In the genomic region with DNA sequence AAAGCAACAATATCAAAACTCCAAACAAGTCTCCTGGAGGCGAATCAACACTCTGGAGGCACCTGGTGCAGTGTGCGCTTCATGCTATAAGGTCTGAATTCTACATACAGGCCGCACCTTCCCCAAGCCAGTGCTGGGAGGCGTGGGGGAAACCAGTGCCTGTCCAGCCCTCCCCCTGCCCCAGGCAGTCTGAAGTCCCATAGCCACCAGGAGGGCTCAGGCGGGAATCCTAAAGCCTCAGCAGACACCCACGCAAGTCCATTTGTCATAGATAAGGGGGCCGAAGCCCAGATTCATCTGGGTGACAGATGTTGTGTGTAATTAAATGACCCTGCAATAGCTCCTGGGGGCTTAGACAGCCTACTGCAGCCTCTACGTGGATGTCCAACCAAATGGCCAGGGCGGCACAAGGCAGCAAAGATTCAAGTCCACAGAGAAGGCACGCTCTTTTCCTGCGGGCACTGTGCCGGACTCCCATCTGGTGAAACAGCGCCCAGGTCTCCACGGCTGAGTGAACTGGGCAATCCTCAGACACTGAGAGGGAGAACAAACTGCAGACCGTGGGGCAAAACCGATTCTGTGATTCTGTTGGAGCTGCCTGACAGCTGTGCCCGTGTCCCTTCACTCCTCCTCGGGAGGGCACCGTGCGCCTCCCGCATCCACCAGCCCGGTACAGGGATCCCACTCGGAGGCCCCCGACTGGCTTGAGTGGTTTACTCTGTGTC, we compare ENCODE assay signal across 15 cellular contexts.
DNase-seq lines count a peak whose midpoint lies in the region; ATAC-seq and TF ChIP-seq lines count a peak whose summit lies in the region.
"Had no signal": no experiment of that assay in that cellular context is flagged by ENCODE, and none has a peak within 500 bp of the region (broad histone marks: within the 10 kb centered on the region; RNA-seq: fewer than 3 reads in every experiment).

No MANE protein-coding gene starts in this region.

- H3K9me3 ChIP-seq in SK-N-SH (no peaks in the 10 kb centered on the region), gastroesophageal sphincter (no peaks in the 10 kb centered on the region), smooth muscle cell (replicated peaks; ENCODE audit: low read depth) (no peaks in the 10 kb centered on the region)

- TF ChIP-seq POLR2A in gastroesophageal sphincter (IDR thresholded peaks at IDR 0.05), result no peak

- H3K9me3 Mint-ChIP-seq in activated CD4-positive, alpha-beta T cell treated with anti-CD3 and anti-CD28 coated beads, Interleukin-2, amount 10 ng/mL, durations not matched to agents 24 days and 14 days, result no peaks in the 10 kb centered on the region
- H3K9me3 Mint-ChIP-seq: natural killer cell had no signal

- H2AFZ ChIP-seq in SK-N-SH (ENCODE audit: low read depth) (no peak overlapping the region), smooth muscle cell (ENCODE audit: low read depth) (no peak overlapping the region)

- no peaks in the 10 kb centered on the region for H3F3A ChIP-seq in SK-N-SH (replicated peaks; ENCODE audit: insufficient read depth)
- H3F3A ChIP-seq in smooth muscle cell (ENCODE audit: low read depth), result no peaks in the 10 kb centered on the region

- TF ChIP-seq CTCF in SK-N-SH (IDR thresholded peaks at IDR 0.05), result no peak
- no peak for TF ChIP-seq CTCF in gastroesophageal sphincter (IDR thresholded peaks at IDR 0.05)
- TF ChIP-seq CTCF in smooth muscle cell (IDR thresholded peaks at IDR 0.05; ENCODE audit: borderline replicate concordance, insufficient read depth, poor library complexity, severe bottlenecking), result no peak

- H3K27ac Mint-ChIP-seq in activated CD4-positive, alpha-beta T cell treated with anti-CD3 and anti-CD28 coated beads, Interleukin-2, amount 10 ng/mL, durations not matched to agents 24 days and 14 days, result peak overlapping the region; percentile 20

- peaks cover 37% of the 10 kb centered on the region for H3K4me1 Mint-ChIP-seq in activated CD4-positive, alpha-beta T cell treated with anti-CD3 and anti-CD28 coated beads, Interleukin-2, amount 10 ng/mL, durations not matched to agents 24 days and 14 days

- no peak for DNase-seq in activated CD4-positive, alpha-beta T cell treated with anti-CD3 and anti-CD28 coated beads, Interleukin-2, amount 10 ng/mL, durations not matched to agents 24 days and 14 days
- DNase-seq in activated CD4-positive, alpha-beta T cell treated with anti-CD3 and anti-CD28 coated beads, Interleukin-2, amount 50 U/mL, for 48 hours, result no peak
- DNase-seq in SK-N-SH, result peak; percentile 88
- no peak for DNase-seq in smooth muscle cell (lab: John Stamatoyannopoulos, UW; ENCODE audit: unreplicated experiment)
- DNase-seq in germinal center (ENCODE audit: low spot score), result no peak
- DNase-seq: activated CD8-positive, alpha-beta memory T cell treated with anti-CD3 and anti-CD28 coated beads, Interleukin-2, amount 50 U/mL, for 48 hours; Calu3; glutamatergic neuron; kidney glomerular epithelial cell; natural killer cell; NCI-H748 treated with DMSO at 0.1 percent for 48 hours; SHP77 had no signal

- no peak overlapping the region for H3K4me3 Mint-ChIP-seq in activated CD4-positive, alpha-beta T cell treated with anti-CD3 and anti-CD28 coated beads, Interleukin-2, amount 10 ng/mL, durations not matched to agents 24 days and 14 days

- POLR2A ChIA-PET in SK-N-SH (lab: Yijun Ruan, JAX), result no interaction called here

- H3K9ac ChIP-seq in SK-N-SH (no peak overlapping the region), smooth muscle cell (ENCODE audit: low read depth) (peak overlapping the region; percentile 61)

- H3K27ac ChIP-seq in SK-N-SH (ENCODE audit: low read depth in 2 of 2, low read length in 1 of 2) (peak overlapping the region in 1 of 2 experiments; percentile 74; a peak in 2 of 4 replicates), gastroesophageal sphincter (peak overlapping the region; percentile 79 to 96 (median 87)), smooth muscle cell (ENCODE audit: low read depth) (peak overlapping the region; percentile 78)

- TF ChIP-seq RAD21 in SK-N-SH (IDR thresholded peaks at IDR 0.05; ENCODE audit: low read length), result no peak; the same call in 1 of the 2 replicates

- CTCF ChIA-PET in SK-N-SH (lab: Yijun Ruan, JAX), result interaction anchor here (0.8 to 1.0 kb wide), 2 partner anchors 88 to 293 kb away, joined by 3 read pairs; no protein-coding TSS in a partner anchor

- H3K4me2 ChIP-seq in SK-N-SH (no peak overlapping the region), smooth muscle cell (peak overlapping the region; percentile 68)

- intact Hi-C loops in activated CD4-positive, alpha-beta T cell treated with anti-CD3 and anti-CD28 coated beads, Interleukin-2, amount 10 ng/mL, durations not matched to agents 24 days and 14 days (cut with micrococcal nuclease), result no loop called here

- no peaks in the 10 kb centered on the region for H4K20me1 ChIP-seq in SK-N-SH (ENCODE audit: insufficient read depth)
- H4K20me1 ChIP-seq in smooth muscle cell (ENCODE audit: low read depth), result no peaks in the 10 kb centered on the region

- H3K9me2 ChIP-seq in SK-N-SH, result no peaks in the 10 kb centered on the region

- H3K4me1 ChIP-seq in SK-N-SH (ENCODE audit: control insufficient read depth in 1 of 2, insufficient read depth in 2 of 2, low read depth in 1 of 2, low read length in 1 of 2), result peaks cover 0 to 20% of the 10 kb centered on the region in 2 experiments; a peak in 2 of 4 replicates
- H3K4me1 ChIP-seq in gastroesophageal sphincter, result peaks cover 8 to 82% (median 22%) of the 10 kb centered on the region in 3 donors
- no peaks in the 10 kb centered on the region for H3K4me1 ChIP-seq in smooth muscle cell (ENCODE audit: low read depth)

- ATAC-seq in gastroesophageal sphincter (no peak), HG03442 (IDR thresholded peaks at IDR 0.05; ENCODE audit: unreplicated experiment) (no peak), HG03095 (IDR thresholded peaks at IDR 0.05; ENCODE audit: unreplicated experiment) (no peak)
- ATAC-seq: natural killer cell had no signal

- H3K36me3 ChIP-seq in SK-N-SH (replicated peaks in 1 of 2; ENCODE audit: control insufficient read depth in 1 of 2, insufficient read depth in 2 of 2, low read length in 1 of 2), result no peaks in the 10 kb centered on the region
- H3K36me3 ChIP-seq in gastroesophageal sphincter, result peaks cover 0 to 6% of the 10 kb centered on the region in 2 donors
- H3K36me3 ChIP-seq in smooth muscle cell (ENCODE audit: low read depth), result no peaks in the 10 kb centered on the region

- WGBS in SK-N-SH (ENCODE audit: low lambda C conversion rate), result 27% methylated on average over 12 of the region's 24 CpGs
- WGBS in gastroesophageal sphincter (ENCODE audit: low coverage in 1 of 2), 2 donors, result 86 to 97% methylated on average over 7 to 11 of the region's 24 CpGs
- 64% methylated on average over 24 of the region's 24 CpGs for WGBS in smooth muscle cell (ENCODE audit: low lambda C conversion rate)

- H3K27me3 ChIP-seq in SK-N-SH (ENCODE audit: insufficient read depth), result no peaks in the 10 kb centered on the region
- no peaks in the 10 kb centered on the region for H3K27me3 ChIP-seq in gastroesophageal sphincter
- no peaks in the 10 kb centered on the region for H3K27me3 ChIP-seq in smooth muscle cell (ENCODE audit: low read depth)

- no peaks in the 10 kb centered on the region for H3K79me2 ChIP-seq in SK-N-SH (ENCODE audit: insufficient read depth)
- peaks cover 19% of the 10 kb centered on the region for H3K79me2 ChIP-seq in smooth muscle cell (ENCODE audit: low read depth)

- peaks cover 18% of the 10 kb centered on the region for H3K36me3 Mint-ChIP-seq in activated CD4-positive, alpha-beta T cell treated with anti-CD3 and anti-CD28 coated beads, Interleukin-2, amount 10 ng/mL, durations not matched to agents 24 days and 14 days (ENCODE audit: low read depth)
- H3K36me3 Mint-ChIP-seq: natural killer cell had no signal

- H3K4me3 ChIP-seq in SK-N-SH (ENCODE audit: low read depth in 2 of 2, low read length in 1 of 2) (no peak overlapping the region; a peak in 1 of 4 replicates), gastroesophageal sphincter (no peak overlapping the region), smooth muscle cell (no peak overlapping the region)

- no peaks in the 10 kb centered on the region for H3K27me3 Mint-ChIP-seq in activated CD4-positive, alpha-beta T cell treated with anti-CD3 and anti-CD28 coated beads, Interleukin-2, amount 10 ng/mL, durations not matched to agents 24 days and 14 days

- TF ChIP-seq EP300 in SK-N-SH (IDR thresholded peaks at IDR 0.05; ENCODE audit: borderline replicate concordance in 1 of 2, low read depth in 1 of 2, low read length in 1 of 2), result peak in 1 of 2 experiments; percentile 76; a peak in 1 of 4 replicates
- no peak for TF ChIP-seq EP300 in gastroesophageal sphincter (IDR thresholded peaks at IDR 0.05)

TF ChIP-seq in SK-N-SH, 30 proteins besides CTCF, POLR2A, EP300 and RAD21:
- TF ChIP-seq RCOR1 (IDR thresholded peaks at IDR 0.05; ENCODE audit: low read length), result peak; percentile 85
- peak; percentile 43 for TF ChIP-seq TCF12 (IDR thresholded peaks at IDR 0.05)
- TF ChIP-seq CHD2 (IDR thresholded peaks at IDR 0.05; ENCODE audit: low read length, partially characterized antibody), result peak; percentile 74
- TF ChIP-seq, protein P1, sequence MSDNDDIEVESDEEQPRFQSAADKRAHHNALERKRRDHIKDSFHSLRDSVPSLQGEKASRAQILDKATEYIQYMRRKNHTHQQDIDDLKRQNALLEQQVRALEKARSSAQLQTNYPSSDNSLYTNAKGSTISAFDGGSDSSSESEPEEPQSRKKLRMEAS (IDR thresholded peaks at IDR 0.05; ENCODE audit: low read depth), result no peak
- TF ChIP-seq SIN3A (IDR thresholded peaks at IDR 0.05; ENCODE audit: borderline replicate concordance, low read depth, low read length), result no peak
- no peak for TF ChIP-seq NFIC (IDR thresholded peaks at IDR 0.05; ENCODE audit: borderline replicate concordance)
- peak; percentile 91 for TF ChIP-seq GATA2 (CRISPR knock-in tag; IDR thresholded peaks at IDR 0.05)
- TF ChIP-seq IRF3 (IDR thresholded peaks at IDR 0.05; ENCODE audit: low read depth, low read length), result no peak
- TF ChIP-seq JUND (IDR thresholded peaks at IDR 0.05), result no peak
